Comparison of ENCODE assay signal across 1 cellular context in genomic region chr16:49928176-49928892, GRCh38.
TF ChIP-seq lines count a peak whose summit lies in the region.

No MANE protein-coding gene starts in this region.

TF ChIP-seq in HepG2, 621 proteins besides CTCF, POLR2A, EP300 and RAD21 (continued from another document):
- no peak for TF ChIP-seq THRA (CRISPR knock-in tag; IDR thresholded peaks at IDR 0.05; ENCODE audit: borderline replicate concordance)
- TF ChIP-seq ZNF598 (CRISPR knock-in tag; IDR thresholded peaks at IDR 0.05; ENCODE audit: borderline replicate concordance) = no peak
- no peak for TF ChIP-seq TFDP1 (CRISPR knock-in tag; IDR thresholded peaks at IDR 0.05; ENCODE audit: borderline replicate concordance)
TF ChIP-seq in HepG2: peak in this region for 0.
